In genomic region chr9:134407123-134407779, GRCh38 we compare ENCODE assay signal across 1 cellular context.
A peak's percentile ranks its signal among the peaks of the same experiment; 100 is the strongest.
TF ChIP-seq lines count a peak whose summit lies in the region.

No MANE protein-coding gene starts in this region.

TF ChIP-seq in GM12878, 131 proteins besides CTCF, POLR2A, EP300 and RAD21 (continued from another document and continues in another):
- TF ChIP-seq BCLAF1 (IDR thresholded peaks at IDR 0.05), result no peak
- no peak for TF ChIP-seq ZZZ3 (IDR thresholded peaks at IDR 0.05; ENCODE audit: control insufficient read depth, insufficient read length, low read depth)
- no peak for TF ChIP-seq CEBPZ (IDR thresholded peaks at IDR 0.05; ENCODE audit: low read depth, low read length)
- TF ChIP-seq NKRF (conservative IDR thresholded peaks at IDR 0.05), result peak; percentile 92
- TF ChIP-seq SMAD5 (IDR thresholded peaks at IDR 0.05; ENCODE audit: low read depth), result no peak
- TF ChIP-seq TBL1XR1 (IDR thresholded peaks at IDR 0.05; ENCODE audit: low read depth, low read length), result no peak
- no peak for TF ChIP-seq YY1 (IDR thresholded peaks at IDR 0.05; ENCODE audit: low read depth, low read length)
- TF ChIP-seq HDGF (IDR thresholded peaks at IDR 0.05), result peak; percentile 87
- 0 out of 2 replicates have a peak, but pooled peaks have one; percentile 42 for TF ChIP-seq PAX5 (IDR thresholded peaks at IDR 0.05; ENCODE audit: borderline replicate concordance, low read depth, low read length)
- TF ChIP-seq SMAD1 (IDR thresholded peaks at IDR 0.05; ENCODE audit: low read depth, partially characterized antibody), result no peak
- peak; percentile 77 for TF ChIP-seq DPF2 (IDR thresholded peaks at IDR 0.05)
- TF ChIP-seq ZNF384 (IDR thresholded peaks at IDR 0.05; ENCODE audit: borderline replicate concordance, low read depth, low read length), result no peak
- 0 out of 2 replicates have a peak, but pooled peaks have one; percentile 45 for TF ChIP-seq SMARCA5 (IDR thresholded peaks at IDR 0.05)
- TF ChIP-seq RB1 (IDR thresholded peaks at IDR 0.05; ENCODE audit: borderline replicate concordance), result peak; percentile 75; the same call in 1 of the 2 replicates
- no peak for TF ChIP-seq SREBF2 (IDR thresholded peaks at IDR 0.05; ENCODE audit: low read length)
- no peak for TF ChIP-seq SIX5 (IDR thresholded peaks at IDR 0.05; ENCODE audit: low read depth, low read length, severe bottlenecking)
- TF ChIP-seq HDAC2 (IDR thresholded peaks at IDR 0.05), result 0 out of 2 replicates have a peak, but pooled peaks have one; percentile 34
- no peak for TF ChIP-seq PAX8 (IDR thresholded peaks at IDR 0.05)
- no peak for TF ChIP-seq MTA3 (IDR thresholded peaks at IDR 0.05; ENCODE audit: borderline replicate concordance, low read length)
- TF ChIP-seq ZBTB11 (CRISPR knock-in tag; IDR thresholded peaks at IDR 0.05), result 0 out of 2 replicates have a peak, but pooled peaks have one; percentile 12
- no peak; the same call in 1 of the 2 replicates for TF ChIP-seq POLR2AphosphoS5 (IDR thresholded peaks at IDR 0.05; ENCODE audit: low read length)
- TF ChIP-seq MEF2A (IDR thresholded peaks at IDR 0.05; ENCODE audit: insufficient read depth, low read depth, low read length), result no peak
- TF ChIP-seq REST (IDR thresholded peaks at IDR 0.05; ENCODE audit: low read depth, low read length), result no peak
- TF ChIP-seq RCOR1 (conservative IDR thresholded peaks at IDR 0.05; ENCODE audit: low read depth, low read length), result no peak
- TF ChIP-seq RBBP5 (conservative IDR thresholded peaks at IDR 0.05), result no peak
- peak; percentile 98 for TF ChIP-seq MXI1 (IDR thresholded peaks at IDR 0.05; ENCODE audit: low read depth, low read length)
- TF ChIP-seq E2F8 (IDR thresholded peaks at IDR 0.05; ENCODE audit: low read depth, partially characterized antibody), result no peak
- no peak for TF ChIP-seq HCFC1 (IDR thresholded peaks at IDR 0.05; ENCODE audit: low read length)
- TF ChIP-seq RAD51 (IDR thresholded peaks at IDR 0.05), result peak; percentile 91
- TF ChIP-seq TCF3 (IDR thresholded peaks at IDR 0.05; ENCODE audit: borderline replicate concordance, insufficient read depth, low read depth, low read length), result peak; percentile 71; the same call in 1 of the 2 replicates
- no peak for TF ChIP-seq ZBTB33 (IDR thresholded peaks at IDR 0.05)
- peak; percentile 58; the same call in 1 of the 2 replicates for TF ChIP-seq CREM (IDR thresholded peaks at IDR 0.05; ENCODE audit: low read depth)
- TF ChIP-seq BRCA1 (IDR thresholded peaks at IDR 0.05; ENCODE audit: low read depth, low read length), result no peak
- TF ChIP-seq SRF (IDR thresholded peaks at IDR 0.05; ENCODE audit: low read depth in 2 of 2, low read length in 2 of 2), result no peak
